Comparison of ENCODE assay signal across 1 cellular context in genomic region chr10:110916554-110917346, GRCh38.
TF ChIP-seq lines count a peak whose summit lies in the region.

No MANE protein-coding gene starts in this region.

TF ChIP-seq in SK-N-SH, 30 proteins besides CTCF, POLR2A, EP300 and RAD21 (continued from another document):
- TF ChIP-seq USF1 (IDR thresholded peaks at IDR 0.05; ENCODE audit: borderline replicate concordance, low read depth) (no peak), TAF1 (IDR thresholded peaks at IDR 0.05; ENCODE audit: borderline replicate concordance, low read depth, low read length) (no peak), FOSL2 (IDR thresholded peaks at IDR 0.05; ENCODE audit: borderline replicate concordance, low read depth) (peak; percentile 33; the same call in 1 of the 2 replicates), ELF1 (IDR thresholded peaks at IDR 0.05) (no peak), POLR2AphosphoS5 (IDR thresholded peaks at IDR 0.05; ENCODE audit: low read depth, low read length) (peak; percentile 58; the same call in 1 of the 2 replicates), FOXJ3 (CRISPR knock-in tag; IDR thresholded peaks at IDR 0.05) (no peak), USF2 (IDR thresholded peaks at IDR 0.05; ENCODE audit: borderline replicate concordance, low read depth, low read length) (no peak), IRF3 (IDR thresholded peaks at IDR 0.05; ENCODE audit: low read depth, low read length) (no peak), GABPA (IDR thresholded peaks at IDR 0.05; ENCODE audit: low read depth) (no peak), SMC3 (IDR thresholded peaks at IDR 0.05; ENCODE audit: low read depth, low read length) (no peak), NFIC (IDR thresholded peaks at IDR 0.05; ENCODE audit: borderline replicate concordance) (peak; percentile 80), MAX (IDR thresholded peaks at IDR 0.05; ENCODE audit: low read depth) (no peak), RCOR1 (IDR thresholded peaks at IDR 0.05; ENCODE audit: low read length) (peak; percentile 73), TEAD4 (IDR thresholded peaks at IDR 0.05; ENCODE audit: borderline replicate concordance, insufficient read depth) (peak; percentile 70; the same call in 1 of the 2 replicates), PBX3 (IDR thresholded peaks at IDR 0.05) (peak; percentile 92), EZH2phosphoT487 (IDR thresholded peaks at IDR 0.05; ENCODE audit: borderline replicate concordance, low read depth) (no peak), YY1 (IDR thresholded peaks at IDR 0.05; ENCODE audit: low read depth) (no peak), TCF12 (IDR thresholded peaks at IDR 0.05) (peak; percentile 94), NRF1 (IDR thresholded peaks at IDR 0.05; ENCODE audit: low read depth, low read length) (no peak), GATA2 (CRISPR knock-in tag; IDR thresholded peaks at IDR 0.05) (no peak), SIN3A (IDR thresholded peaks at IDR 0.05; ENCODE audit: borderline replicate concordance, low read depth, low read length) (peak; percentile 39; the same call in 1 of the 2 replicates)
